In genomic region chr4:55356991-55357461, GRCh38 we compare ENCODE assay signal across 15 cellular contexts. TPM values are rescaled to one million over a fixed set of nuclear protein-coding genes. Genes with fewer than 3 reads are reported as not detected.
DNase-seq lines count a peak whose midpoint lies in the region; ATAC-seq and TF ChIP-seq lines count a peak whose summit lies in the region.
"Had no signal": no experiment of that assay in that cellular context is flagged by ENCODE, and none has a peak within 500 bp of the region (broad histone marks: within the 10 kb centered on the region; RNA-seq: fewer than 3 reads in every experiment).

No MANE protein-coding gene starts in this region.

- whole genome bisulfite sequencing in smooth muscle cell (ENCODE audit: low lambda C conversion rate), result 85% methylated on average over 5 of the region's 5 CpGs

- CTCF ChIA-PET in PC-9 (lab: Charles Lee), result interaction anchor here (0.6 kb wide), 1 partner anchor 211 kb away, joined by 5 read pairs; no protein-coding TSS in a partner anchor

- H3K4me2 ChIP-seq in PC-9, result peak overlapping the region; percentile 55
- H3K4me2 ChIP-seq in smooth muscle cell, result no peak overlapping the region

- H3F3A ChIP-seq in PC-9 (ENCODE audit: insufficient read depth, low read depth), result peaks cover 35% of the 10 kb centered on the region
- H3F3A ChIP-seq in smooth muscle cell (ENCODE audit: low read depth), result no peaks in the 10 kb centered on the region

- H3K27ac ChIP-seq in PC-9 (peak overlapping the region; percentile 56), smooth muscle cell (ENCODE audit: low read depth) (peak overlapping the region; percentile 82)

- H2AFZ ChIP-seq in PC-9 (no peak overlapping the region), smooth muscle cell (ENCODE audit: low read depth) (no peak overlapping the region)

- POLR2A ChIA-PET in PC-9 (lab: Charles Lee; ENCODE audit: unreplicated experiment), result no interaction called here

- no TSS peak for BruUV-seq in PC-9 (replicated peaks; lab: Mats Ljungman, UMichigan)

- no peak overlapping the region for H3K4me3 ChIP-seq in PC-9
- H3K4me3 ChIP-seq in smooth muscle cell, result no peak overlapping the region
- H3K4me3 ChIP-seq: heart right ventricle had no signal

- H3K79me2 ChIP-seq in PC-9 (ENCODE audit: low read depth) (no peaks in the 10 kb centered on the region), smooth muscle cell (ENCODE audit: low read depth) (no peaks in the 10 kb centered on the region)

- no peaks in the 10 kb centered on the region for H3K36me3 ChIP-seq in PC-9 (ENCODE audit: low read depth)
- no peaks in the 10 kb centered on the region for H3K36me3 ChIP-seq in smooth muscle cell (ENCODE audit: low read depth)

- intact Hi-C loops in PC-9 (cut with micrococcal nuclease; ENCODE audit: unreplicated experiment), result no loop called here

- TF ChIP-seq CTCF in PC-9 (conservative IDR thresholded peaks at IDR 0.05), result no peak
- TF ChIP-seq CTCF in smooth muscle cell (IDR thresholded peaks at IDR 0.05; ENCODE audit: borderline replicate concordance, insufficient read depth, poor library complexity, severe bottlenecking), result no peak

- DNase-seq in GM03348 (ENCODE audit: low spot score) (peak; percentile 52), PC-9 (peak; percentile 15 to 81), fibroblast of gingiva (ENCODE audit: low read depth) (peak; percentile 19), smooth muscle cell (lab: John Stamatoyannopoulos, UW; ENCODE audit: unreplicated experiment) (no peak), SHP77 treated with DMSO at 0.1 percent for 48 hours (lab: John Stamatoyannopoulos, UW) (no peak), mesenteric fat pad (ENCODE audit: low spot score) (no peak)
- DNase-seq: activated naive CD8-positive, alpha-beta T cell treated with anti-CD3 and anti-CD28 coated beads for 36 hours; heart right ventricle; NCI-H187; OCI-M1; stimulated activated CD4-positive, alpha-beta T cell treated with anti-CD3 and anti-CD28 coated beads, Interleukin-2, amount 100 ng/mL, for 24 hours; T-helper 2 cell had no signal

- no peaks in the 10 kb centered on the region for H3K9me2 ChIP-seq in PC-9 (ENCODE audit: insufficient read depth)

- ATAC-seq in HG03039 (IDR thresholded peaks at IDR 0.05; ENCODE audit: unreplicated experiment), result no peak
- no peak for ATAC-seq in HG03159 (IDR thresholded peaks at IDR 0.05; ENCODE audit: unreplicated experiment)
- ATAC-seq: heart right ventricle; stimulated activated effector memory CD8-positive, alpha-beta T cell treated with anti-CD3 and anti-CD28 coated beads, Interleukin-12 subunit alpha, Interleukin-12 subunit beta, amount 100 ng/mL, for 72 hours had no signal

- no peaks in the 10 kb centered on the region for H3K9me3 ChIP-seq in PC-9 (ENCODE audit: insufficient read depth, low read depth)
- H3K9me3 ChIP-seq in smooth muscle cell (replicated peaks; ENCODE audit: low read depth), result no peaks in the 10 kb centered on the region
- H3K9me3 ChIP-seq: heart right ventricle had no signal

- H4K20me1 ChIP-seq in PC-9 (ENCODE audit: insufficient read depth), result no peaks in the 10 kb centered on the region
- H4K20me1 ChIP-seq in smooth muscle cell (ENCODE audit: low read depth), result no peaks in the 10 kb centered on the region

- H3K4me1 ChIP-seq in PC-9 (replicated peaks; ENCODE audit: insufficient read depth), result peaks cover 54% of the 10 kb centered on the region
- peaks cover 3% of the 10 kb centered on the region for H3K4me1 ChIP-seq in smooth muscle cell (ENCODE audit: low read depth)

- no peaks in the 10 kb centered on the region for H3K27me3 ChIP-seq in PC-9 (ENCODE audit: insufficient read depth, low read depth)
- H3K27me3 ChIP-seq in smooth muscle cell (ENCODE audit: low read depth), result no peaks in the 10 kb centered on the region
- H3K27me3 ChIP-seq: heart right ventricle had no signal

- no peak overlapping the region for H3K9ac ChIP-seq in smooth muscle cell (ENCODE audit: low read depth)

RNA-seq across cellular contexts. Expression of gene SRD5A3, which starts 11.0 kb away (rescaled TPM):
- total RNA-seq in PC-9 (2021) (7.3 and 9.9 TPM in 2 replicates), smooth muscle cell (9.9 and 18.1 TPM in 2 replicates), mesenteric fat pad (18.3 TPM)
- polyA plus RNA-seq in smooth muscle cell, result 33.2 and 37.3 TPM in 2 replicates

RNA-seq across cellular contexts. Expression of gene TMEM165, which starts 38.7 kb away (rescaled TPM):
- total RNA-seq in PC-9 (2021), result 61.4 and 61.8 TPM in 2 replicates
- 235 and 266 TPM in 2 replicates for total RNA-seq in smooth muscle cell
- polyA plus RNA-seq in smooth muscle cell, result 167 and 178 TPM in 2 replicates
- 211 TPM for total RNA-seq in mesenteric fat pad

Comparison
In these comparisons a context has a peak if more than half of its experiments do, and no peak if none do; other contexts are left out.
1. DNase-seq: peak in GM03348 (single experiment), PC-9 (2 of 2) and fibroblast of gingiva (single experiment); none in smooth muscle cell (single experiment), SHP77 treated with DMSO at 0.1 percent for 48 hours (single experiment) and mesenteric fat pad (single experiment).